ENCODE assay signal across 12 cellular contexts in genomic region chr1:221118938-221119320, GRCh38.
"Had no signal": no experiment of that assay in that cellular context is flagged by ENCODE, and none has a peak within 500 bp of the region (broad histone marks: within the 10 kb centered on the region; RNA-seq: fewer than 3 reads in every experiment).

No MANE protein-coding gene starts in this region.

- H3K4me1 ChIP-seq: adrenal gland, prostate gland had no signal

- H3K9me3 ChIP-seq: adrenal gland, prostate gland, right lobe of liver had no signal

- H3K27ac ChIP-seq: adrenal gland, prostate gland had no signal

- ATAC-seq: activated CD4-positive, alpha-beta T cell treated with anti-CD3 and anti-CD28 coated beads for 36 hours; activated naive CD4-positive, alpha-beta T cell treated with anti-CD3 and anti-CD28 coated beads, Interleukin-2, amount 50 U/mL, for 72 hours; effector memory CD8-positive, alpha-beta T cell; stimulated activated naive B cell treated with anti-CD40 and anti-IgM and Interleukin-4, amounts not matched to agents 10 μg/mL and 1 μg/mL and 100 μg/mL, for 72 hours had no signal

- H3K36me3 ChIP-seq: adrenal gland, prostate gland, right lobe of liver had no signal

- H3K27me3 ChIP-seq: adrenal gland, right lobe of liver had no signal

- DNase-seq: activated CD4-positive, alpha-beta T cell treated with anti-CD3 and anti-CD28 coated beads for 36 hours; activated CD4-positive, alpha-beta T cell treated with anti-CD3 and anti-CD28 coated beads, Interleukin-2, amount 50 U/mL, for 48 hours; activated gamma-delta T cell treated with Interleukin-2 at 50 U/mL for 16 hours; adrenal gland; effector memory CD8-positive, alpha-beta T cell; hypothalamus; islet precursor cell; right lobe of liver; stimulated activated CD4-positive, alpha-beta T cell treated with anti-CD3 and anti-CD28 coated beads, Interleukin-4, amount 100 ng/mL, for 24 hours; stimulated activated naive B cell treated with anti-CD40 and anti-IgM and Interleukin-4, amounts not matched to agents 10 μg/mL and 1 μg/mL and 100 μg/mL, for 72 hours had no signal

- H3K4me3 ChIP-seq: adrenal gland, prostate gland, right lobe of liver had no signal
